ENCODE assay signal across 17 cellular contexts in the genomic region with DNA sequence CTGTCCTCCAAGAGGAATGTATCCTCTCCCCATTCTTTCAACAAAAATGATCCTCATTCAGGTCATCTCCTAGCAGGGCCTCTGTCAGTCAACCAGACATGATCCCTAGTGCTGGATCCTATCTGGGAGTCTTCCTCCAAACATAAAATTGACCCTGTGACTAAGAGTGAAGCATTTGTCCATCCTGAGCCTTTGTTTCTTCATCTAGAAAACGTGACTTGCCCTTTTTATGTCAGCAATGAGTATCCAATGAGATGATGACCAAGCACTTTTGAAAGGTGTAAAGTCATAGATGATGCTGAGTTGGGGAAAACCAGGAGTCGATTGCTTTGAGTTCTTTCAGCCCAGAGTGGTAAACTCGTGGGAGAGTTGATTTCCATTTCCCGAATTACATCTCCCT.
A peak's percentile ranks its signal among the peaks of the same experiment; 100 is the strongest.
DNase-seq lines count a peak whose midpoint lies in the region; ATAC-seq, FAIRE-seq and TF ChIP-seq lines count a peak whose summit lies in the region.
"Had no signal": no experiment of that assay in that cellular context is flagged by ENCODE, and none has a peak within 500 bp of the region (broad histone marks: within the 10 kb centered on the region; RNA-seq: fewer than 3 reads in every experiment).

No MANE protein-coding gene starts in this region.

- H3K9ac ChIP-seq in H1 (replicated peaks in 1 of 4; ENCODE audit: extremely low read depth in 1 of 4, low read depth in 3 of 4, low read length in 3 of 4): no peak overlapping the region

- peaks cover 2% of the 10 kb centered on the region for H3K9me3 ChIP-seq in WERI-Rb-1 (ENCODE audit: severe bottlenecking)
- H3K9me3 ChIP-seq in H1 (ENCODE audit: insufficient read depth in 2 of 2, low read depth in 1 of 2, low read length in 1 of 2): no peaks in the 10 kb centered on the region
- no peaks in the 10 kb centered on the region for H3K9me3 ChIP-seq in psoas muscle

- H4K5ac ChIP-seq in H1 (ENCODE audit: insufficient read length, low read depth, low read length): no peak overlapping the region

- no peaks in the 10 kb centered on the region; a peak in 1 of 7 replicates for H3K4me1 ChIP-seq in H1 (replicated peaks in 1 of 4; ENCODE audit: control insufficient read depth in 3 of 4, insufficient read depth in 4 of 4, low read length in 3 of 4)
- peaks cover 39% of the 10 kb centered on the region for H3K4me1 ChIP-seq in psoas muscle

- H4K20me1 ChIP-seq in H1 (replicated peaks in 1 of 2; ENCODE audit: control insufficient read depth in 1 of 2, insufficient read depth in 2 of 2, low read length in 2 of 2): no peaks in the 10 kb centered on the region

- H3K4me2 ChIP-seq in H1 (ENCODE audit: insufficient read depth in 1 of 2, low read depth in 2 of 2, low read length in 2 of 2): no peak overlapping the region

- CTCF ChIA-PET in H1 (lab: Charles Lee; ENCODE audit: partially characterized antibody): interaction anchor here (1.0 to 1.3 kb wide), 2 partner anchors 10 to 59 kb away, joined by 3 to 5 read pairs; no protein-coding TSS in a partner anchor

- no peak overlapping the region for H2BK120ac ChIP-seq in H1 (replicated peaks; ENCODE audit: low read depth, low read length)

- H3K18ac ChIP-seq in H1 (ENCODE audit: extremely low read depth, low read length): no peak overlapping the region

- no peaks in the 10 kb centered on the region for H3K23me2 ChIP-seq in H1 (ENCODE audit: low read depth, low read length)

- peak in 3 of 4 donors; percentile 42 to 67 (median 64) for ATAC-seq in psoas muscle
- ATAC-seq: CD8-positive, alpha-beta T cell had no signal

- H4K91ac ChIP-seq in H1 (replicated peaks; ENCODE audit: insufficient read length, low read length): no peak overlapping the region

- no peak overlapping the region for H3K4me3 ChIP-seq in WERI-Rb-1 (ENCODE audit: low read depth, low read length)
- H3K4me3 ChIP-seq in H1 (ENCODE audit: extremely low read depth in 1 of 4, insufficient read depth in 2 of 4, low read depth in 3 of 4, low read length in 4 of 4): no peak overlapping the region
- H3K4me3 ChIP-seq in psoas muscle: no peak overlapping the region

- no peak for FAIRE-seq in H1 (lab: Jason Lieb, UNC)
- FAIRE-seq: D721Med, G401.6, GM12892, GM19239 had no signal

- no peak overlapping the region for H2AFZ ChIP-seq in H1 (ENCODE audit: low read length)

- H3K27me3 ChIP-seq in WERI-Rb-1 (ENCODE audit: insufficient read depth, low read depth, severe bottlenecking) (no peaks in the 10 kb centered on the region), H1 (replicated peaks in 1 of 4; ENCODE audit: control insufficient read depth in 3 of 4, extremely low read depth in 1 of 4, insufficient read depth in 3 of 4, low read length in 3 of 4) (no peaks in the 10 kb centered on the region), psoas muscle (ENCODE audit: insufficient read depth in 3 of 3, low read length in 2 of 3) (no peaks in the 10 kb centered on the region)

- TF ChIP-seq POLR2A in H1 (IDR thresholded peaks at IDR 0.05; ENCODE audit: control extremely low read depth in 1 of 2, low read depth in 2 of 2, low read length in 2 of 2): no peak

- H3K4ac ChIP-seq in H1 (replicated peaks; ENCODE audit: insufficient read length, low read depth, low read length): no peak overlapping the region

- no peaks in the 10 kb centered on the region for H3K79me2 ChIP-seq in H1 (ENCODE audit: control insufficient read depth in 1 of 2, insufficient read depth in 2 of 2, low read length in 2 of 2)

- intact Hi-C loops in psoas muscle (cut with DNase I): no loop called here

- H4K8ac ChIP-seq in H1 (ENCODE audit: extremely low read depth, insufficient read depth, low read length): no peak overlapping the region

- H3K14ac ChIP-seq in H1 (ENCODE audit: insufficient read length): no peak overlapping the region

- H2BK20ac ChIP-seq in H1 (ENCODE audit: low read length): no peak overlapping the region

- no peaks in the 10 kb centered on the region for H3K36me3 ChIP-seq in WERI-Rb-1
- no peaks in the 10 kb centered on the region for H3K36me3 ChIP-seq in H1 (ENCODE audit: control insufficient read depth in 2 of 4, insufficient read depth in 4 of 4, low read length in 3 of 4)
- no peaks in the 10 kb centered on the region for H3K36me3 ChIP-seq in psoas muscle (ENCODE audit: insufficient read depth in 1 of 2, low read depth in 1 of 2)

- no peak overlapping the region for H3K23ac ChIP-seq in H1 (ENCODE audit: insufficient read length)

- H2BK15ac ChIP-seq in H1 (ENCODE audit: low read length): no peak overlapping the region

- H3K79me1 ChIP-seq in H1 (ENCODE audit: low read depth, low read length): no peaks in the 10 kb centered on the region

- H2BK5ac ChIP-seq in H1 (ENCODE audit: low read depth, low read length): no peak overlapping the region

- H3K56ac ChIP-seq in H1 (replicated peaks; ENCODE audit: insufficient read length, low read depth, low read length): no peak overlapping the region

- 0 out of 2 replicates have a peak overlapping the region, but pooled peaks have one; percentile 19 for H3K27ac ChIP-seq in WERI-Rb-1
- H3K27ac ChIP-seq in H1 (ENCODE audit: low read depth, low read length): no peak overlapping the region
- H3K27ac ChIP-seq in psoas muscle: peak overlapping the region; percentile 75

- POLR2A ChIA-PET in H1 (lab: Charles Lee; ENCODE audit: partially characterized antibody): no interaction called here

- no peak for TF ChIP-seq EP300 in H1 (IDR thresholded peaks at IDR 0.05; ENCODE audit: borderline replicate concordance in 1 of 2, low read depth in 2 of 2, low read length in 2 of 2)

- TF ChIP-seq CTCF in WERI-Rb-1 (IDR thresholded peaks at IDR 0.05; ENCODE audit: low read depth, low read length) (no peak), H1 (IDR thresholded peaks at IDR 0.05; ENCODE audit: control extremely low read depth in 1 of 3, insufficient read depth in 1 of 3, low read depth in 1 of 3, low read length in 3 of 3) (no peak), psoas muscle (IDR thresholded peaks at IDR 0.05) (no peak)

- WGBS in H1 (ENCODE audit: extremely low coverage in 1 of 2, insufficient coverage in 1 of 2, insufficient read length in 1 of 2, insufficient replicate concordance in 2 of 2, low coverage in 1 of 2, low lambda C conversion rate in 2 of 2, missing lambda C conversion rate in 1 of 2), 2 experiments: 90% methylated on average over 4 of the region's 4 CpGs; no CpG with 5 or more reads in 1 of the 2 experiments
- WGBS in psoas muscle, 3 donors: 78 to 93% (median 83%) methylated on average over 4 of the region's 4 CpGs

- H2BK12ac ChIP-seq in H1 (ENCODE audit: low read depth, low read length): no peak overlapping the region

- TF ChIP-seq RAD21 in H1 (IDR thresholded peaks at IDR 0.05 in 1 of 2, conservative IDR thresholded peaks at IDR 0.05 in 1 of 2; ENCODE audit: low read depth in 2 of 2, low read length in 2 of 2): no peak

- DNase-seq in WERI-Rb-1 (no peak), H1 (ENCODE audit: low read depth in 1 of 2, low spot score in 2 of 2) (no peak), psoas muscle (no peak), GF-D8 (lab: John Stamatoyannopoulos, UW) (no peak), anterior cingulate cortex (lab: John Stamatoyannopoulos, UW) (no peak)
- no peak for DNase-seq in stimulated activated CD4-positive, alpha-beta T cell treated with anti-CD3 and anti-CD28 coated beads, Interleukin-4, amount 100 ng/mL, for 4 hours
- DNase-seq: CD8-positive, alpha-beta T cell; COR-L47; DMS153; DMS79 treated with DMSO at 0.1 percent for 48 hours; EL; HCEC 1CT; HFFc6 had no signal

- no peak overlapping the region for H2AK5ac ChIP-seq in H1 (ENCODE audit: low read depth, low read length)

TF ChIP-seq in H1, 55 proteins besides CTCF, POLR2A, EP300 and RAD21:
- TF ChIP-seq HDAC2 (IDR thresholded peaks at IDR 0.05; ENCODE audit: borderline replicate concordance in 1 of 2, low read depth in 2 of 2, low read length in 2 of 2): no peak
- TF ChIP-seq SAP30 (IDR thresholded peaks at IDR 0.05; ENCODE audit: insufficient read depth, insufficient replicate concordance, low read length): no peak
- peak; percentile 56; the same call in 1 of the 2 replicates for TF ChIP-seq BACH1 (IDR thresholded peaks at IDR 0.05; ENCODE audit: low read length)
TF ChIP-seq in H1: peak in this region for 1.
